In genomic region chr9:124337562-124337961, GRCh38 we compare ENCODE assay signal across 36 cellular contexts.
"Had no signal": no experiment of that assay in that cellular context is flagged by ENCODE, and none has a peak within 500 bp of the region (broad histone marks: within the 10 kb centered on the region; RNA-seq: fewer than 3 reads in every experiment).

No MANE protein-coding gene starts in this region.

- ATAC-seq: activated CD4-positive, alpha-beta T cell treated with anti-CD3 and anti-CD28 coated beads for 36 hours; activated CD4-positive, CD25-positive, alpha-beta regulatory T cell treated with anti-CD3 and anti-CD28 coated beads, Interleukin-2, amount 50 U/mL, for 24 hours; activated CD8-positive, alpha-beta memory T cell treated with anti-CD3 and anti-CD28 coated beads, Interleukin-2, amount 10 ng/mL, durations not matched to agents 7 days and 5 days; activated CD8-positive, alpha-beta T cell treated with anti-CD3 and anti-CD28 coated beads, Interleukin-2, amount 10 ng/mL, durations not matched to agents 7 days and 5 days; activated naive CD4-positive, alpha-beta T cell treated with anti-CD3 and anti-CD28 coated beads, Interleukin-2, amount 50 U/mL, for 72 hours; activated T-helper 17 cell treated with anti-CD3 and anti-CD28 coated beads, Interleukin-2, amount 50 U/mL, for 72 hours; body of pancreas; WTC11 had no signal

- H3K27ac ChIP-seq: adrenal gland, body of pancreas, brain microvascular endothelial cell, breast epithelium, WERI-Rb-1 had no signal

- H3K4me1 Mint-ChIP-seq: activated CD4-positive, alpha-beta memory T cell treated with anti-CD3 and anti-CD28 coated beads, Interleukin-2, amount 10 ng/mL, durations not matched to agents 7 days and 5 days; activated CD4-positive, alpha-beta T cell treated with anti-CD3 and anti-CD28 coated beads for 36 hours; activated CD4-positive, alpha-beta T cell treated with anti-CD3 and anti-CD28 coated beads, Interleukin-2, amount 10 ng/mL, durations not matched to agents 7 days and 5 days; activated CD8-positive, alpha-beta memory T cell treated with anti-CD3 and anti-CD28 coated beads, Interleukin-2, amount 10 ng/mL, durations not matched to agents 7 days and 5 days; activated naive CD8-positive, alpha-beta T cell treated with anti-CD3 and anti-CD28 coated beads for 36 hours; activated T-helper 17 cell treated with anti-CD3 and anti-CD28 coated beads, Interleukin-2, amount 50 U/mL, for 72 hours had no signal

- H3K4me3 ChIP-seq: adrenal gland, body of pancreas, breast epithelium had no signal

- H3K27ac Mint-ChIP-seq: activated CD4-positive, alpha-beta memory T cell treated with anti-CD3 and anti-CD28 coated beads, Interleukin-2, amount 10 ng/mL, durations not matched to agents 7 days and 5 days; activated CD4-positive, alpha-beta T cell treated with anti-CD3 and anti-CD28 coated beads for 36 hours; activated CD4-positive, alpha-beta T cell treated with anti-CD3 and anti-CD28 coated beads, Interleukin-2, amount 10 ng/mL, durations not matched to agents 7 days and 5 days; activated CD8-positive, alpha-beta memory T cell treated with anti-CD3 and anti-CD28 coated beads, Interleukin-2, amount 10 ng/mL, durations not matched to agents 7 days and 5 days; activated CD8-positive, alpha-beta T cell treated with anti-CD3 and anti-CD28 coated beads, Interleukin-2, amount 10 ng/mL, durations not matched to agents 7 days and 5 days; activated naive CD4-positive, alpha-beta T cell treated with anti-CD3 and anti-CD28 coated beads for 36 hours; activated naive CD4-positive, alpha-beta T cell treated with anti-CD3 and anti-CD28 coated beads, Interleukin-2, amount 50 U/mL, for 72 hours; activated naive CD8-positive, alpha-beta T cell treated with anti-CD3 and anti-CD28 coated beads for 36 hours; activated T-cell treated with anti-CD3 and anti-CD28 coated beads, Interleukin-2, amount 50 U/mL, for 24 hours; activated T-helper 17 cell treated with anti-CD3 and anti-CD28 coated beads, Interleukin-2, amount 50 U/mL, for 72 hours; T-helper 1 cell treated with Interleukin-12 subunit alpha and Interleukin-12 subunit beta and Interleukin-4 antibody, amounts not matched to agents 30 μg/mL and 1 μg/mL, for 36 hours; T-helper 2 cell treated with Interferon-gamma antibody and Interleukin-4, amounts not matched to agents 5 μg/mL and 100 μg/mL, for 36 hours; WTC11 had no signal

- H3K4me1 ChIP-seq: body of pancreas, breast epithelium had no signal

- H3K9me3 Mint-ChIP-seq: activated CD4-positive, alpha-beta memory T cell treated with anti-CD3 and anti-CD28 coated beads, Interleukin-2, amount 10 ng/mL, durations not matched to agents 7 days and 5 days; activated CD4-positive, alpha-beta T cell treated with anti-CD3 and anti-CD28 coated beads, Interleukin-2, amount 10 ng/mL, durations not matched to agents 7 days and 5 days; activated naive CD4-positive, alpha-beta T cell treated with anti-CD3 and anti-CD28 coated beads, Interleukin-2, amount 50 U/mL, for 72 hours; activated naive CD8-positive, alpha-beta T cell treated with anti-CD3 and anti-CD28 coated beads for 36 hours; activated T-cell treated with anti-CD3 and anti-CD28 coated beads, Interleukin-2, amount 50 U/mL, for 24 hours; activated T-helper 17 cell treated with anti-CD3 and anti-CD28 coated beads, Interleukin-2, amount 50 U/mL, for 72 hours; T-helper 1 cell treated with Interleukin-12 subunit alpha and Interleukin-12 subunit beta and Interleukin-4 antibody, amounts not matched to agents 30 μg/mL and 1 μg/mL, for 36 hours; T-helper 2 cell treated with Interferon-gamma antibody and Interleukin-4, amounts not matched to agents 5 μg/mL and 100 μg/mL, for 36 hours had no signal

- DNase-seq: activated CD4-positive, alpha-beta memory T cell treated with anti-CD3 and anti-CD28 coated beads, Interleukin-2, amount 10 ng/mL, durations not matched to agents 7 days and 5 days; activated CD4-positive, alpha-beta T cell treated with anti-CD3 and anti-CD28 coated beads for 1 hour; activated CD4-positive, alpha-beta T cell treated with anti-CD3 and anti-CD28 coated beads for 36 hours; activated CD4-positive, alpha-beta T cell treated with anti-CD3 and anti-CD28 coated beads for 48 hours; activated CD4-positive, alpha-beta T cell treated with anti-CD3 and anti-CD28 coated beads, Interleukin-2, amount 10 ng/mL, durations not matched to agents 7 days and 5 days; activated CD4-positive, alpha-beta T cell treated with anti-CD3 and anti-CD28 coated beads, Interleukin-2, amount 50 U/mL, for 48 hours; activated CD4-positive, CD25-positive, alpha-beta regulatory T cell; activated CD8-positive, alpha-beta memory T cell treated with anti-CD3 and anti-CD28 coated beads for 24 hours; activated CD8-positive, alpha-beta memory T cell treated with anti-CD3 and anti-CD28 coated beads, Interleukin-2, amount 10 ng/mL, durations not matched to agents 7 days and 5 days; activated CD8-positive, alpha-beta memory T cell treated with anti-CD3 and anti-CD28 coated beads, Interleukin-2, amount 50 U/mL, for 48 hours; activated CD8-positive, alpha-beta T cell treated with anti-CD3 and anti-CD28 coated beads, Interleukin-2, amount 10 ng/mL, durations not matched to agents 7 days and 5 days; activated effector memory CD4-positive, alpha-beta T cell treated with anti-CD3 and anti-CD28 coated beads, Interleukin-2, amount 50 U/mL, for 16 hours; activated gamma-delta T cell treated with Interleukin-2 at 50 U/mL for 16 hours; activated naive CD4-positive, alpha-beta T cell; activated naive CD4-positive, alpha-beta T cell treated with anti-CD3 and anti-CD28 coated beads for 36 hours; activated naive CD4-positive, alpha-beta T cell treated with anti-CD3 and anti-CD28 coated beads, Interleukin-2, amount 50 U/mL, for 16 hours; activated naive CD8-positive, alpha-beta T cell treated with anti-CD3 and anti-CD28 coated beads for 36 hours; activated T-cell treated with anti-CD3 and anti-CD28 coated beads, Interleukin-2, amount 50 U/mL, for 24 hours; activated T-cell treated with anti-CD3 and anti-CD28 coated beads, Interleukin-2, amount 50 U/mL, for 48 hours; adrenal gland; amniotic stem cell; aorta; body of pancreas; brain microvascular endothelial cell; central memory CD4-positive, alpha-beta T cell; T-helper 1 cell; T-helper 2 cell; T-helper 9 cell; WERI-Rb-1 had no signal

- H3K9me3 ChIP-seq: adrenal gland had no signal

- H3K27me3 Mint-ChIP-seq: activated CD4-positive, alpha-beta memory T cell treated with anti-CD3 and anti-CD28 coated beads, Interleukin-2, amount 10 ng/mL, durations not matched to agents 7 days and 5 days; activated CD4-positive, alpha-beta T cell treated with anti-CD3 and anti-CD28 coated beads for 36 hours; activated CD4-positive, alpha-beta T cell treated with anti-CD3 and anti-CD28 coated beads, Interleukin-2, amount 10 ng/mL, durations not matched to agents 7 days and 5 days; activated CD8-positive, alpha-beta memory T cell treated with anti-CD3 and anti-CD28 coated beads, Interleukin-2, amount 10 ng/mL, durations not matched to agents 7 days and 5 days; activated naive CD8-positive, alpha-beta T cell treated with anti-CD3 and anti-CD28 coated beads for 36 hours; activated T-cell treated with anti-CD3 and anti-CD28 coated beads, Interleukin-2, amount 50 U/mL, for 24 hours; activated T-helper 17 cell treated with anti-CD3 and anti-CD28 coated beads, Interleukin-2, amount 50 U/mL, for 72 hours had no signal

- H3K36me3 ChIP-seq: adrenal gland, breast epithelium, WERI-Rb-1 had no signal

- H3K4me3 Mint-ChIP-seq: activated CD4-positive, alpha-beta memory T cell treated with anti-CD3 and anti-CD28 coated beads, Interleukin-2, amount 10 ng/mL, durations not matched to agents 7 days and 5 days; activated CD4-positive, alpha-beta T cell treated with anti-CD3 and anti-CD28 coated beads for 36 hours; activated CD4-positive, alpha-beta T cell treated with anti-CD3 and anti-CD28 coated beads, Interleukin-2, amount 10 ng/mL, durations not matched to agents 7 days and 5 days; activated CD8-positive, alpha-beta memory T cell treated with anti-CD3 and anti-CD28 coated beads, Interleukin-2, amount 10 ng/mL, durations not matched to agents 7 days and 5 days; activated CD8-positive, alpha-beta T cell treated with anti-CD3 and anti-CD28 coated beads, Interleukin-2, amount 10 ng/mL, durations not matched to agents 7 days and 5 days; activated naive CD4-positive, alpha-beta T cell treated with anti-CD3 and anti-CD28 coated beads for 36 hours; activated naive CD8-positive, alpha-beta T cell treated with anti-CD3 and anti-CD28 coated beads for 36 hours; activated T-cell treated with anti-CD3 and anti-CD28 coated beads, Interleukin-2, amount 50 U/mL, for 24 hours; activated T-helper 17 cell treated with anti-CD3 and anti-CD28 coated beads, Interleukin-2, amount 50 U/mL, for 72 hours; T-helper 1 cell treated with Interleukin-12 subunit alpha and Interleukin-12 subunit beta and Interleukin-4 antibody, amounts not matched to agents 30 μg/mL and 1 μg/mL, for 36 hours; T-helper 2 cell treated with Interferon-gamma antibody and Interleukin-4, amounts not matched to agents 5 μg/mL and 100 μg/mL, for 36 hours; WTC11 had no signal
